8 cellular contexts compared by ENCODE assay signal in the genomic region with DNA sequence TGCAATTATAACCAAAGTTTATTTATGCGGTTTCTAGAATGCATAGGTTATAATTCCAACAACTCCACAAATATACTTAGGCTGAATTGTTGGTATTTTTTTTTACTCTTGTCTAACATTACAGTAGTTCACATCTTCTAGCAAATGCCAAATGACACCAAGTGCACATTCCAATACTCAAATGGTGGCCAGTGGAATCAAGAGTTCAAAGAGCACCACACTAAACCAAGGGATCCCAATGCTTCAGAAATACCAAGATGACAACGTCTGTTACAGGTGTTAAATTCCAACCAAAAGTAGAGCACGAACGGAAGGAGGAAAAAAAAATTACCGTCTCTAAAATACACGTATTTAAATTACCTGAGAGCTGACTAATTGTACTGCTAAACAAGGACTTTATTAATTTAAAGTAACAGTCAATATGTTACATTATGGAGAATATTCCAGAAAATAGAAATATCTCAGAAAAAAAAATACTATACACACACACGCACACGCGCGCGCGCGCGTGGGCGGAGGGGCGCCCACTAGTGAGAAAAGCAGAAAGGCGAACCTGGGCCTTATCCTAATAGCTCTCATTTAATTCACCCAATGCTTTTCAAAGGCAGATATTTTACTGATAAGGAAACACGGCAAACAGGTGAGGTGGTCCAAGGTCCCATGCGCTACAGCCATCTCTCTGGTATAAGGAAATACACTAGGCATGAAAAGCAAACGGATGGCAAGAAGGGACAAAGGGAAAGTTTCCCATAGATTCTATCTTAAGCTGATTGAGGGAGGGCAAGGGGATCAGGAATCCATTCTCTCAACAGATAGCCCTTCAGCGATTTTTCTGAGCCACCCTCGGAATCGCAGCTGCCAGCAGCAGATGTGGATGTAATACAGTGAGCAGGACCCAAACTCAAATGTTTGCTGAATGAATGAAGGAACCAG. TPM values are rescaled to one million over a fixed set of nuclear protein-coding genes. Genes with fewer than 3 reads are reported as not detected.
A peak's percentile ranks its signal among the peaks of the same experiment; 100 is the strongest.
DNase-seq lines count a peak whose midpoint lies in the region; ATAC-seq and TF ChIP-seq lines count a peak whose summit lies in the region.

No MANE protein-coding gene starts in this region.

- intact Hi-C loops in left ventricle myocardium superior (cut with micrococcal nuclease), result no loop called here

- ATAC-seq in activated naive CD8-positive, alpha-beta T cell treated with anti-CD3 and anti-CD28 coated beads, Interleukin-2, amount 10 ng/mL, durations not matched to agents 7 days and 5 days (ENCODE audit: low read depth), result no peak
- ATAC-seq in left ventricle myocardium superior (peak; percentile 4), HG03354 (IDR thresholded peaks at IDR 0.05; ENCODE audit: poor library complexity, severe bottlenecking, unreplicated experiment) (no peak), HG03460 (IDR thresholded peaks at IDR 0.05; ENCODE audit: unreplicated experiment) (no peak)

- POLR2A ChIA-PET in activated naive CD8-positive, alpha-beta T cell treated with anti-CD3 and anti-CD28 coated beads, Interleukin-2, amount 10 ng/mL, durations not matched to agents 7 days and 5 days (lab: Charles Lee), result no interaction called here

- H3K4me1 Mint-ChIP-seq in activated naive CD8-positive, alpha-beta T cell treated with anti-CD3 and anti-CD28 coated beads, Interleukin-2, amount 10 ng/mL, durations not matched to agents 7 days and 5 days, result peaks cover 26% of the 10 kb centered on the region
- H3K4me1 Mint-ChIP-seq in progenitor cell of endocrine pancreas (ENCODE audit: low read depth), result peaks cover 12% of the 10 kb centered on the region

- H3K36me3 Mint-ChIP-seq in activated naive CD8-positive, alpha-beta T cell treated with anti-CD3 and anti-CD28 coated beads, Interleukin-2, amount 10 ng/mL, durations not matched to agents 7 days and 5 days, result peaks cover 13% of the 10 kb centered on the region
- H3K36me3 Mint-ChIP-seq in progenitor cell of endocrine pancreas (ENCODE audit: insufficient read depth), result peaks cover 8% of the 10 kb centered on the region

- peak; percentile 18 for DNase-seq in A172 (ENCODE audit: low spot score)
- peak; percentile 37 for DNase-seq in NCI-H82 treated with DMSO at 0.1 percent for 48 hours (lab: John Stamatoyannopoulos, UW; ENCODE audit: unreplicated experiment)
- DNase-seq in activated naive CD8-positive, alpha-beta T cell treated with anti-CD3 and anti-CD28 coated beads, Interleukin-2, amount 10 ng/mL, durations not matched to agents 7 days and 5 days, result no peak
- no peak for DNase-seq in left ventricle myocardium superior
- DNase-seq in progenitor cell of endocrine pancreas (ENCODE audit: low spot score, unreplicated experiment), result no peak

- no peaks in the 10 kb centered on the region for H3K9me3 Mint-ChIP-seq in activated naive CD8-positive, alpha-beta T cell treated with anti-CD3 and anti-CD28 coated beads, Interleukin-2, amount 10 ng/mL, durations not matched to agents 7 days and 5 days
- no peaks in the 10 kb centered on the region for H3K9me3 Mint-ChIP-seq in progenitor cell of endocrine pancreas (ENCODE audit: low read depth)

- H3K4me3 ChIP-seq in GM12875 (ENCODE audit: low read depth, low read length), result peak overlapping the region; percentile 94

- peak overlapping the region; percentile 91 for H3K4me3 Mint-ChIP-seq in activated naive CD8-positive, alpha-beta T cell treated with anti-CD3 and anti-CD28 coated beads, Interleukin-2, amount 10 ng/mL, durations not matched to agents 7 days and 5 days
- peak overlapping the region; percentile 91 for H3K4me3 Mint-ChIP-seq in progenitor cell of endocrine pancreas (ENCODE audit: low read depth)

- H3K27ac Mint-ChIP-seq in activated naive CD8-positive, alpha-beta T cell treated with anti-CD3 and anti-CD28 coated beads, Interleukin-2, amount 10 ng/mL, durations not matched to agents 7 days and 5 days, result peak overlapping the region; percentile 91
- H3K27ac Mint-ChIP-seq in progenitor cell of endocrine pancreas, result peak overlapping the region; percentile 99

- TF ChIP-seq CTCF in GM12875 (IDR thresholded peaks at IDR 0.05; ENCODE audit: borderline replicate concordance, insufficient read depth, low read depth, low read length) (peak; percentile 22; the same call in 1 of the 2 replicates), progenitor cell of endocrine pancreas (IDR thresholded peaks at IDR 0.05; ENCODE audit: unreplicated experiment) (peak; percentile 23)

- H3K27me3 Mint-ChIP-seq in activated naive CD8-positive, alpha-beta T cell treated with anti-CD3 and anti-CD28 coated beads, Interleukin-2, amount 10 ng/mL, durations not matched to agents 7 days and 5 days, result no peaks in the 10 kb centered on the region
- no peaks in the 10 kb centered on the region for H3K27me3 Mint-ChIP-seq in progenitor cell of endocrine pancreas

RNA-seq across cellular contexts. Expression of gene PIGF, which starts 1.0 kb away (rescaled TPM):
- 18.6 and 26.5 TPM in 2 replicates for total RNA-seq in A172 (2014; rRNA removed; shearing (Covaris generic))
- total RNA-seq in activated naive CD8-positive, alpha-beta T cell treated with anti-CD3 and anti-CD28 coated beads, Interleukin-2, amount 10 ng/mL, durations not matched to agents 7 days and 5 days, result 10 to 100 TPM; 28.1 to 30.2 TPM
- total RNA-seq in left ventricle myocardium superior (10.9 TPM), progenitor cell of endocrine pancreas (37.6 and 37.8 TPM in 2 replicates)

RNA-seq across cellular contexts. Expression of gene CRIPT, which starts 1.2 kb away (rescaled TPM):
- total RNA-seq in A172 (2014; rRNA removed; shearing (Covaris generic)), result 36.3 and 43.2 TPM in 2 replicates
- 10 to 100 TPM; 11.5 to 12.3 TPM for total RNA-seq in activated naive CD8-positive, alpha-beta T cell treated with anti-CD3 and anti-CD28 coated beads, Interleukin-2, amount 10 ng/mL, durations not matched to agents 7 days and 5 days
- total RNA-seq in left ventricle myocardium superior (19.0 TPM), progenitor cell of endocrine pancreas (20.3 and 22.9 TPM in 2 replicates)

Comparison
In these comparisons a context has a peak if more than half of its experiments do, and no peak if none do; other contexts are left out.
1. DNase-seq: peak in A172 (single experiment) and NCI-H82 treated with DMSO at 0.1 percent for 48 hours (single experiment); none in activated naive CD8-positive, alpha-beta T cell treated with anti-CD3 and anti-CD28 coated beads, Interleukin-2, amount 10 ng/mL, durations not matched to agents 7 days and 5 days (single experiment), left ventricle myocardium superior (single experiment) and progenitor cell of endocrine pancreas (single experiment).